ENCODE assay signal across 32 cellular contexts in genomic region chr4:77023920-77024319, GRCh38. TPM values are rescaled to one million over a fixed set of nuclear protein-coding genes. Genes with fewer than 3 reads are reported as not detected.
A peak's percentile ranks its signal among the peaks of the same experiment; 100 is the strongest.
DNase-seq lines count a peak whose midpoint lies in the region; ATAC-seq and TF ChIP-seq lines count a peak whose summit lies in the region.
"Had no signal": no experiment of that assay in that cellular context is flagged by ENCODE, and none has a peak within 500 bp of the region (broad histone marks: within the 10 kb centered on the region; RNA-seq: fewer than 3 reads in every experiment).

No MANE protein-coding gene starts in this region.

- no peaks in the 10 kb centered on the region for H3K27me3 Mint-ChIP-seq in central memory CD8-positive, alpha-beta T cell
- H3K27me3 Mint-ChIP-seq in activated T-cell treated with anti-CD3 and anti-CD28 coated beads, Interleukin-2, amount 50 U/mL, for 72 hours (ENCODE audit: low read depth), result peaks cover 47% of the 10 kb centered on the region
- H3K27me3 Mint-ChIP-seq: activated naive CD8-positive, alpha-beta T cell treated with anti-CD3 and anti-CD28 coated beads, Interleukin-2, amount 50 U/mL, for 24 hours; effector memory CD8-positive, alpha-beta T cell; stimulated activated memory B cell treated with anti-CD40 and anti-IgM and Interleukin-4, amounts not matched to agents 10 μg/mL and 1 μg/mL and 100 μg/mL, for 72 hours; type B pancreatic cell had no signal

- H3K4me1 ChIP-seq in liver (ENCODE audit: control insufficient read depth in 4 of 4, insufficient read depth in 4 of 4, low read length in 3 of 4) (peaks cover 11 to 47% (median 41%) of the 10 kb centered on the region in 4 donors), stomach (peaks cover 0 to 31% (median 19%) of the 10 kb centered on the region in 4 donors)

- TF ChIP-seq EP300 in stomach (IDR thresholded peaks at IDR 0.05), result no peak

- TF ChIP-seq RAD21 in liver (IDR thresholded peaks at IDR 0.05), result peak; percentile 64 to 69

- no peak overlapping the region for H3K4me3 Mint-ChIP-seq in central memory CD8-positive, alpha-beta T cell
- H3K4me3 Mint-ChIP-seq in activated T-cell treated with anti-CD3 and anti-CD28 coated beads, Interleukin-2, amount 50 U/mL, for 72 hours, result no peak overlapping the region
- H3K4me3 Mint-ChIP-seq: activated naive CD8-positive, alpha-beta T cell treated with anti-CD3 and anti-CD28 coated beads, Interleukin-2, amount 50 U/mL, for 24 hours; effector memory CD8-positive, alpha-beta T cell; natural killer cell; stimulated activated memory B cell treated with anti-CD40 and anti-IgM and Interleukin-4, amounts not matched to agents 10 μg/mL and 1 μg/mL and 100 μg/mL, for 72 hours; T-helper 1 cell treated with Interleukin-12 subunit alpha and Interleukin-12 subunit beta and Interleukin-4 antibody, amounts not matched to agents 30 μg/mL and 1 μg/mL, for 36 hours; type B pancreatic cell had no signal

- TF ChIP-seq CTCF in liver (IDR thresholded peaks at IDR 0.05; ENCODE audit: low read depth, low read length, missing input control), result no peak
- no peak for TF ChIP-seq CTCF in stomach (IDR thresholded peaks at IDR 0.05)

- H3K27me3 ChIP-seq in liver (ENCODE audit: control insufficient read depth in 4 of 4, insufficient read depth in 4 of 4, low read length in 3 of 4), result no peaks in the 10 kb centered on the region
- no peaks in the 10 kb centered on the region for H3K27me3 ChIP-seq in stomach
- H3K27me3 ChIP-seq: heart right ventricle, ovary had no signal

- intact Hi-C loops in stomach (cut with DNase I; ENCODE audit: low total_unique reads), result no loop called here

- no peak overlapping the region for H3K9ac ChIP-seq in liver (ENCODE audit: low read depth in 1 of 2, low read length in 2 of 2)

- peaks cover 12% of the 10 kb centered on the region for H3K36me3 Mint-ChIP-seq in central memory CD8-positive, alpha-beta T cell (ENCODE audit: insufficient read depth)
- peaks cover 6 to 7% of the 10 kb centered on the region in 2 donors for H3K36me3 Mint-ChIP-seq in activated T-cell treated with anti-CD3 and anti-CD28 coated beads, Interleukin-2, amount 50 U/mL, for 72 hours (ENCODE audit: insufficient read depth in 2 of 2)
- H3K36me3 Mint-ChIP-seq: natural killer cell had no signal

- H3K4me3 ChIP-seq in liver (ENCODE audit: low read depth in 1 of 3, low read length in 3 of 3) (no peak overlapping the region), stomach (no peak overlapping the region)
- H3K4me3 ChIP-seq: heart right ventricle, lower lobe of right lung, ovary, SK-N-MC had no signal

- ATAC-seq in central memory CD8-positive, alpha-beta T cell (replicated peaks; ENCODE audit: extremely low read depth, poor library complexity, severe bottlenecking), result no peak
- ATAC-seq in esophagus mucosa, result no peak
- no peak for ATAC-seq in activated T-cell treated with anti-CD3 and anti-CD28 coated beads, Interleukin-2, amount 50 U/mL, for 72 hours (replicated peaks in 1 of 2)
- ATAC-seq: activated naive CD8-positive, alpha-beta T cell treated with anti-CD3 and anti-CD28 coated beads, Interleukin-2, amount 50 U/mL, for 24 hours; effector memory CD8-positive, alpha-beta T cell; heart right ventricle; lower lobe of right lung; natural killer cell; PC-3; stimulated activated memory B cell treated with anti-CD40 and anti-IgM and Interleukin-4, amounts not matched to agents 10 μg/mL and 1 μg/mL and 100 μg/mL, for 72 hours had no signal

- H3K27ac ChIP-seq in liver (ENCODE audit: low read depth in 1 of 2, low read length in 2 of 2) (peak overlapping the region in 1 of 2 donors; percentile 25), stomach (peak overlapping the region in 1 of 5 donors; percentile 23)
- H3K27ac ChIP-seq: 22Rv1, C4-2B, heart right ventricle, HL-60, lower lobe of right lung, ovary, SK-N-MC had no signal

- H3K36me3 ChIP-seq in liver (ENCODE audit: control insufficient read depth in 4 of 4, insufficient read depth in 3 of 4, low read depth in 1 of 4, low read length in 3 of 4), result peaks cover 0 to 2% (median 0%) of the 10 kb centered on the region in 4 donors
- peaks cover 20 to 86% (median 85%) of the 10 kb centered on the region in 4 donors for H3K36me3 ChIP-seq in stomach
- H3K36me3 ChIP-seq: ovary had no signal

- no peaks in the 10 kb centered on the region for H3K9me3 Mint-ChIP-seq in central memory CD8-positive, alpha-beta T cell
- H3K9me3 Mint-ChIP-seq in activated T-cell treated with anti-CD3 and anti-CD28 coated beads, Interleukin-2, amount 50 U/mL, for 72 hours, result no peaks in the 10 kb centered on the region
- H3K9me3 Mint-ChIP-seq: activated naive CD8-positive, alpha-beta T cell treated with anti-CD3 and anti-CD28 coated beads, Interleukin-2, amount 50 U/mL, for 24 hours; effector memory CD8-positive, alpha-beta T cell; natural killer cell; stimulated activated memory B cell treated with anti-CD40 and anti-IgM and Interleukin-4, amounts not matched to agents 10 μg/mL and 1 μg/mL and 100 μg/mL, for 72 hours; T-helper 1 cell treated with Interleukin-12 subunit alpha and Interleukin-12 subunit beta and Interleukin-4 antibody, amounts not matched to agents 30 μg/mL and 1 μg/mL, for 36 hours; type B pancreatic cell had no signal

- WGBS in liver, result 35% methylated on average over 11 of the region's 11 CpGs
- 51 to 75% (median 62%) methylated on average over 11 of the region's 11 CpGs for WGBS in stomach, 5 donors

- peak; percentile 53 for DNase-seq in NCI-H2029 (lab: John Stamatoyannopoulos, UW)
- DNase-seq in NCI-H2029 treated with DMSO at 0.1 percent for 48 hours (lab: John Stamatoyannopoulos, UW), result no peak
- DNase-seq in central memory CD8-positive, alpha-beta T cell (ENCODE audit: low spot score in 2 of 2), result no peak
- DNase-seq in stomach, result peak; percentile 28
- no peak for DNase-seq in iPS-NIHi11 (ENCODE audit: low spot score)
- no peak for DNase-seq in activated T-cell treated with anti-CD3 and anti-CD28 coated beads, Interleukin-2, amount 50 U/mL, for 72 hours
- DNase-seq: activated CD4-positive, alpha-beta T cell treated with anti-CD3 and anti-CD28 coated beads, Interleukin-2, amount 50 U/mL, for 48 hours; activated naive CD4-positive, alpha-beta T cell; activated naive CD8-positive, alpha-beta T cell treated with anti-CD3 and anti-CD28 coated beads, Interleukin-2, amount 50 U/mL, for 24 hours; caudate nucleus; DND-41; effector memory CD8-positive, alpha-beta T cell; foreskin melanocyte; GF-D8; heart right ventricle; HFFc6; lower lobe of right lung; natural killer cell; NCI-H1436 treated with DMSO at 0.1 percent for 48 hours; NCI-H526; PC-3; substantia nigra had no signal

- no peaks in the 10 kb centered on the region for H3K4me1 Mint-ChIP-seq in central memory CD8-positive, alpha-beta T cell
- H3K4me1 Mint-ChIP-seq in activated T-cell treated with anti-CD3 and anti-CD28 coated beads, Interleukin-2, amount 50 U/mL, for 72 hours (ENCODE audit: low read depth), result peaks cover 48% of the 10 kb centered on the region
- H3K4me1 Mint-ChIP-seq: natural killer cell had no signal

- no peaks in the 10 kb centered on the region for H3K9me3 ChIP-seq in liver (ENCODE audit: control insufficient read depth in 4 of 4, low read length in 3 of 4)
- H3K9me3 ChIP-seq in stomach, result no peaks in the 10 kb centered on the region
- H3K9me3 ChIP-seq: heart right ventricle, lower lobe of right lung, ovary had no signal

- TF ChIP-seq POLR2A in stomach (IDR thresholded peaks at IDR 0.05), result no peak

- H3K27ac Mint-ChIP-seq in central memory CD8-positive, alpha-beta T cell (ENCODE audit: low read depth), result peak overlapping the region; percentile 62
- no peak overlapping the region for H3K27ac Mint-ChIP-seq in activated T-cell treated with anti-CD3 and anti-CD28 coated beads, Interleukin-2, amount 50 U/mL, for 72 hours
- H3K27ac Mint-ChIP-seq: effector memory CD8-positive, alpha-beta T cell; natural killer cell; stimulated activated memory B cell treated with anti-CD40 and anti-IgM and Interleukin-4, amounts not matched to agents 10 μg/mL and 1 μg/mL and 100 μg/mL, for 72 hours; T-helper 1 cell treated with Interleukin-12 subunit alpha and Interleukin-12 subunit beta and Interleukin-4 antibody, amounts not matched to agents 30 μg/mL and 1 μg/mL, for 36 hours had no signal

TF ChIP-seq in liver, 16 proteins besides CTCF, POLR2A, EP300 and RAD21 (continues in another document):
- TF ChIP-seq, protein P1, sequence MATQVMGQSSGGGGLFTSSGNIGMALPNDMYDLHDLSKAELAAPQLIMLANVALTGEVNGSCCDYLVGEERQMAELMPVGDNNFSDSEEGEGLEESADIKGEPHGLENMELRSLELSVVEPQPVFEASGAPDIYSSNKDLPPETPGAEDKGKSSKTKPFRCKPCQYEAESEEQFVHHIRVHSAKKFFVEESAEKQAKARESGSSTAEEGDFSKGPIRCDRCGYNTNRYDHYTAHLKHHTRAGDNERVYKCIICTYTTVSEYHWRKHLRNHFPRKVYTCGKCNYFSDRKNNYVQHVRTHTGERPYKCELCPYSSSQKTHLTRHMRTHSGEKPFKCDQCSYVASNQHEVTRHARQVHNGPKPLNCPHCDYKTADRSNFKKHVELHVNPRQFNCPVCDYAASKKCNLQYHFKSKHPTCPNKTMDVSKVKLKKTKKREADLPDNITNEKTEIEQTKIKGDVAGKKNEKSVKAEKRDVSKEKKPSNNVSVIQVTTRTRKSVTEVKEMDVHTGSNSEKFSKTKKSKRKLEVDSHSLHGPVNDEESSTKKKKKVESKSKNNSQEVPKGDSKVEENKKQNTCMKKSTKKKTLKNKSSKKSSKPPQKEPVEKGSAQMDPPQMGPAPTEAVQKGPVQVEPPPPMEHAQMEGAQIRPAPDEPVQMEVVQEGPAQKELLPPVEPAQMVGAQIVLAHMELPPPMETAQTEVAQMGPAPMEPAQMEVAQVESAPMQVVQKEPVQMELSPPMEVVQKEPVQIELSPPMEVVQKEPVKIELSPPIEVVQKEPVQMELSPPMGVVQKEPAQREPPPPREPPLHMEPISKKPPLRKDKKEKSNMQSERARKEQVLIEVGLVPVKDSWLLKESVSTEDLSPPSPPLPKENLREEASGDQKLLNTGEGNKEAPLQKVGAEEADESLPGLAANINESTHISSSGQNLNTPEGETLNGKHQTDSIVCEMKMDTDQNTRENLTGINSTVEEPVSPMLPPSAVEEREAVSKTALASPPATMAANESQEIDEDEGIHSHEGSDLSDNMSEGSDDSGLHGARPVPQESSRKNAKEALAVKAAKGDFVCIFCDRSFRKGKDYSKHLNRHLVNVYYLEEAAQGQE (IDR thresholded peaks at IDR 0.05), result no peak
- TF ChIP-seq RXRA (IDR thresholded peaks at IDR 0.05) (peak; percentile 96 to 97), FOXA1 (IDR thresholded peaks at IDR 0.05) (peak; percentile 65), GABPA (IDR thresholded peaks at IDR 0.05 in 1 of 2, conservative IDR thresholded peaks at IDR 0.05 in 1 of 2) (no peak), ATF3 (IDR thresholded peaks at IDR 0.05) (no peak)

RNA-seq across cellular contexts. Expression of gene CCNI, which starts 51.9 kb away (rescaled TPM):
- 10 to 100 TPM; 36.2 to 82.1 TPM for total RNA-seq in liver
- polyA plus RNA-seq in liver, result 10 to 100 TPM; 42.5 to 87.5 TPM
- 100 to 1,000 TPM in 4 of 5 donors, 10 to 100 TPM in 1; 43.4 to 203 (median 121) TPM for total RNA-seq in stomach
- polyA plus RNA-seq in stomach, result 100 to 1,000 TPM; 133 to 278 (median 155) TPM
- 155 TPM for total RNA-seq in esophagus mucosa
- total RNA-seq in activated T-cell treated with anti-CD3 and anti-CD28 coated beads, Interleukin-2, amount 50 U/mL, for 72 hours, result 100 to 1,000 TPM; 301 to 343 TPM

Comparison
In these comparisons a context has a peak if more than half of its experiments do, and no peak if none do; other contexts are left out.
1. DNase-seq: peak in NCI-H2029 (single experiment) and stomach (single experiment); none in NCI-H2029 treated with DMSO at 0.1 percent for 48 hours (single experiment), central memory CD8-positive, alpha-beta T cell (0 of 2), iPS-NIHi11 (single experiment) and activated T-cell treated with anti-CD3 and anti-CD28 coated beads, Interleukin-2, amount 50 U/mL, for 72 hours (0 of 2).